ENCODE assay signal across 8 cellular contexts in genomic region chr11:33161120-33162005, GRCh38. TPM values are rescaled to one million over a fixed set of nuclear protein-coding genes. Genes with fewer than 3 reads are reported as not detected.
DNase-seq lines count a peak whose midpoint lies in the region; ATAC-seq and TF ChIP-seq lines count a peak whose summit lies in the region.

CSTF3 (minus strand) TSS chr11:33161480; CDS start chr11:33161325, 155 bp downstream.

- H3K4me3 Mint-ChIP-seq in immature natural killer cell: peak within 1 kb of the TSS; percentile 98 to 100 (median 99)

- ATAC-seq in GM19023 (IDR thresholded peaks at IDR 0.05; ENCODE audit: unreplicated experiment): peak; percentile 94
- ATAC-seq in HG03280 (IDR thresholded peaks at IDR 0.05; ENCODE audit: unreplicated experiment): peak; percentile 95

- H3K9me3 Mint-ChIP-seq in immature natural killer cell: no peaks in the 10 kb centered on the region

- peak; percentile 23 for TF ChIP-seq CTCF in AG09319 (IDR thresholded peaks at IDR 0.05; ENCODE audit: low read depth, low read length)

- H3K27me3 Mint-ChIP-seq in immature natural killer cell (ENCODE audit: low read depth in 3 of 3): peaks cover 0 to 6% (median 4%) of the 10 kb centered on the region in 3 donors

- H3K36me3 Mint-ChIP-seq in immature natural killer cell: no peaks in the 10 kb centered on the region

- H3K27ac Mint-ChIP-seq in immature natural killer cell: peak within 1 kb of the TSS; percentile 92 to 100 (median 96)

- DNase-seq in AG09319 (ENCODE audit: extremely low read depth, low read depth) (peak; percentile 95), NCI-H345 treated with DMSO at 0.1 percent for 48 hours (lab: John Stamatoyannopoulos, UW; ENCODE audit: unreplicated experiment) (peak; percentile 97), immature natural killer cell (peak; percentile 91 to 92 (median 92)), smooth muscle cell of the brain vasculature (ENCODE audit: low read depth, low spot score) (peak; percentile 97)
- peak; percentile 83 to 97 (median 91) for DNase-seq in activated CD4-positive, CD25-positive, alpha-beta regulatory T cell (lab: John Stamatoyannopoulos, UW)
- DNase-seq in central memory CD4-positive, alpha-beta T cell: peak; percentile 89

- peaks cover 46 to 61% of the 10 kb centered on the region in 2 donors for H3K4me1 Mint-ChIP-seq in immature natural killer cell

RNA-seq across cellular contexts. Expression of gene CSTF3, which starts in this region (rescaled TPM):
- 10 to 100 TPM in 1 of 3 donors, 1 to 10 TPM in 2; 9.2 to 10.3 (median 9.6) TPM for polyA plus RNA-seq in immature natural killer cell

Comparison
In these comparisons a context has a peak if more than half of its experiments do, and no peak if none do; other contexts are left out.
1. Peak in every context shown above with its lines: DNase-seq and ATAC-seq.